ENCODE assay signal across 8 cellular contexts in the genomic region with DNA sequence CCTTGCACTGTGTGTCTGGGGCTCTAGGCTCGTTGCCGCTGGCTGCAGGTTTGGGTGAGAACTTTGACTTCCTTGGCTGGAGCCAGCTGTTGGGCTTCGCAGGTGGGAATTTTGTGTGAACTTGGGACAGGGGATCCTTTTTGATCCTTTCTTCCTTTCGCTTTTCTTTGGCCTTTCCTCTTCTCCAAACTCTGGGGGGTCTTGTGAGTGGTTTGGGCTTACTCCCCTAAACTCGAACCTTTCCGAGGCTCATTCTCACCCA. TPM values are rescaled to one million over a fixed set of nuclear protein-coding genes. Genes with fewer than 3 reads are reported as not detected.
A peak's percentile ranks its signal among the peaks of the same experiment; 100 is the strongest.
DNase-seq lines count a peak whose midpoint lies in the region; ATAC-seq and TF ChIP-seq lines count a peak whose summit lies in the region.

No MANE protein-coding gene starts in this region.

- H3K4me3 Mint-ChIP-seq in T-cell: peak overlapping the region; percentile 86 to 91 (median 89)

- peak overlapping the region; percentile 82 to 85 for H3K27ac Mint-ChIP-seq in T-cell

- H3K36me3 Mint-ChIP-seq in T-cell: peaks cover 12% of the 10 kb centered on the region

- no peaks in the 10 kb centered on the region for H3K9me3 ChIP-seq in sigmoid colon

- no peaks in the 10 kb centered on the region for H3K36me3 ChIP-seq in sigmoid colon

- 10 to 34% methylated on average over 6 of the region's 6 CpGs for WGBS in sigmoid colon, 2 donors

- no peaks in the 10 kb centered on the region for H3K27me3 Mint-ChIP-seq in T-cell

- CTCF ChIA-PET in T-cell (lab: Charles Lee): no interaction called here

- no peak for TF ChIP-seq EP300 in sigmoid colon (IDR thresholded peaks at IDR 0.05)

- POLR2A ChIA-PET in T-cell (lab: Charles Lee): interaction anchor here in 1 of 2 donors (0.8 kb wide), 1 partner anchor 22 kb away, joined by 3 read pairs; no protein-coding TSS in a partner anchor

- intact Hi-C loops in sigmoid colon (cut with DNase I): loop anchor here (5.0 kb wide), 1 partner anchor 47 kb away; no protein-coding TSS in a partner anchor

- H3K27me3 ChIP-seq in sigmoid colon: no peaks in the 10 kb centered on the region

- no peak for ATAC-seq in T-cell (replicated peaks in 1 of 4)
- no peak for ATAC-seq in GM18907 (IDR thresholded peaks at IDR 0.05; ENCODE audit: unreplicated experiment)

- peaks cover 0 to 62% (median 61%) of the 10 kb centered on the region in 4 donors for H3K4me1 ChIP-seq in sigmoid colon

- peaks cover 55 to 65% (median 63%) of the 10 kb centered on the region in 3 donors for H3K4me1 Mint-ChIP-seq in T-cell

- peak overlapping the region; percentile 73 to 100 (median 98) for H3K27ac ChIP-seq in sigmoid colon

- TF ChIP-seq POLR2A in sigmoid colon (IDR thresholded peaks at IDR 0.05): no peak

- no peaks in the 10 kb centered on the region for H3K9me3 Mint-ChIP-seq in T-cell

- H3K4me3 ChIP-seq in GM12865 (ENCODE audit: low read depth, low read length) (peak overlapping the region; percentile 73), fibroblast of villous mesenchyme (ENCODE audit: low read depth, low read length) (peak overlapping the region; percentile 74), sigmoid colon (peak overlapping the region; percentile 62 to 90 (median 72))

- DNase-seq in GM12865 (ENCODE audit: low read depth): no peak
- no peak for DNase-seq in T-cell
- no peak for DNase-seq in fibroblast of villous mesenchyme (ENCODE audit: low read depth)
- no peak for DNase-seq in sigmoid colon
- no peak for DNase-seq in central memory CD4-positive, alpha-beta T cell
- no peak for DNase-seq in germinal center (ENCODE audit: low spot score)
- no peak for DNase-seq in stimulated activated CD4-positive, alpha-beta T cell treated with anti-CD3 and anti-CD28 coated beads, Interleukin-4, amount 100 ng/mL, for 24 hours

- TF ChIP-seq CTCF in GM12865 (IDR thresholded peaks at IDR 0.05; ENCODE audit: insufficient read depth, low read depth, low read length, missing control alignments) (no peak), fibroblast of villous mesenchyme (IDR thresholded peaks at IDR 0.05; ENCODE audit: insufficient read depth, low read depth, low read length) (no peak), sigmoid colon (IDR thresholded peaks at IDR 0.05) (no peak)

RNA-seq across cellular contexts. Expression of a gene that starts 0.6 kb away (rescaled TPM):
- total RNA-seq in T-cell: 10 to 100 TPM; 39.7 to 85.9 (median 65.0) TPM
- 2.3 and 3.0 TPM in 2 replicates for total RNA-seq in fibroblast of villous mesenchyme
- total RNA-seq in sigmoid colon: 100 to 1,000 TPM in 2 of 4 donors, 10 to 100 TPM in 2; 57.8 to 129 (median 91.6) TPM
- polyA plus RNA-seq in sigmoid colon: 10 to 100 TPM; 20.3 to 60.2 (median 20.4) TPM

Comparison
In these comparisons a context has a peak if more than half of its experiments do, and no peak if none do; other contexts are left out.
1. RNA of a gene that starts 0.6 kb away (total RNA-seq): 57.8 to 129 TPM in sigmoid colon and 39.7 to 85.9 TPM in T-cell; 2.3 to 3.0 TPM in fibroblast of villous mesenchyme; every median in the first group is over 10 times any median in the second.
2. Peak in every context shown above with its lines, with median percentiles within 50 percentile points of each other: H3K4me3 ChIP-seq.